10 cellular contexts compared by ENCODE assay signal in genomic region chr6:140062042-140063041, GRCh38.
A peak's percentile ranks its signal among the peaks of the same experiment; 100 is the strongest.
DNase-seq lines count a peak whose midpoint lies in the region; ATAC-seq and TF ChIP-seq lines count a peak whose summit lies in the region.
"Had no signal": no experiment of that assay in that cellular context is flagged by ENCODE, and none has a peak within 500 bp of the region (broad histone marks: within the 10 kb centered on the region; RNA-seq: fewer than 3 reads in every experiment).

No MANE protein-coding gene starts in this region.

- TF ChIP-seq CTCF in HEK293 (tag by site-specific recombination; IDR thresholded peaks at IDR 0.05) (no peak), VCaP (conservative IDR thresholded peaks at IDR 0.05) (no peak), right atrium auricular region (IDR thresholded peaks at IDR 0.05) (no peak), WTC11 (IDR thresholded peaks at IDR 0.05) (no peak)

- no peak overlapping the region for H3K27ac ChIP-seq in HEK293 (ENCODE audit: extremely low read depth, low read depth, low read length)
- H3K27ac ChIP-seq in VCaP, result peak overlapping the region; percentile 57
- peak overlapping the region; percentile 17 to 57 for H3K27ac ChIP-seq in right atrium auricular region

- H3K27me3 Mint-ChIP-seq in WTC11 (ENCODE audit: low read depth), result no peaks in the 10 kb centered on the region

- no peaks in the 10 kb centered on the region for H3K36me3 ChIP-seq in HEK293 (ENCODE audit: control insufficient read depth in 2 of 2, insufficient read depth in 1 of 2, low read length in 2 of 2)
- no peaks in the 10 kb centered on the region for H3K36me3 ChIP-seq in right atrium auricular region

- peaks cover 22% of the 10 kb centered on the region for H3K4me1 Mint-ChIP-seq in WTC11

- peaks cover 19% of the 10 kb centered on the region for H3K9me3 Mint-ChIP-seq in WTC11

- no peak overlapping the region for H3K27ac Mint-ChIP-seq in WTC11

- H3K36me3 Mint-ChIP-seq in WTC11, result peaks cover 7% of the 10 kb centered on the region

- ATAC-seq in HG03342 (IDR thresholded peaks at IDR 0.05; ENCODE audit: unreplicated experiment) (no peak), WTC11 (no peak)
- ATAC-seq: activated CD4-positive, CD25-positive, alpha-beta regulatory T cell treated with anti-CD3 and anti-CD28 coated beads, Interleukin-2, amount 50 U/mL, for 24 hours; esophagus mucosa had no signal

- H3K9me3 ChIP-seq in HEK293 (ENCODE audit: control insufficient read depth, insufficient read depth, low read depth, low read length) (no peaks in the 10 kb centered on the region), right atrium auricular region (no peaks in the 10 kb centered on the region)

- DNase-seq in right atrium auricular region (ENCODE audit: low spot score) (peak; percentile 71), stromal cell of bone marrow (ENCODE audit: low read depth) (peak; percentile 86), WTC11 (ENCODE audit: low spot score) (no peak), HuH-7 (ENCODE audit: low spot score) (no peak), NCI-H345 treated with DMSO at 0.1 percent for 48 hours (lab: John Stamatoyannopoulos, UW; ENCODE audit: unreplicated experiment) (no peak)

- no peaks in the 10 kb centered on the region for H3K27me3 ChIP-seq in right atrium auricular region

- peaks cover 7% of the 10 kb centered on the region; the same call in 1 of the 2 replicates for H3K4me1 ChIP-seq in HEK293 (ENCODE audit: control insufficient read depth, insufficient read depth, low read length)
- peaks cover 0 to 14% of the 10 kb centered on the region in 2 donors for H3K4me1 ChIP-seq in right atrium auricular region

- CTCF ChIA-PET in HEK293 (lab: Yijun Ruan, JAX) (no interaction called here), WTC11 (lab: Charles Lee) (no interaction called here)

- POLR2A ChIA-PET in HEK293 (lab: Yijun Ruan, JAX) (no interaction called here), WTC11 (lab: Charles Lee) (no interaction called here)

- no peak overlapping the region for H3K4me3 Mint-ChIP-seq in WTC11

- H3K4me3 ChIP-seq in HEK293 (ENCODE audit: low read depth, low read length) (no peak overlapping the region), right atrium auricular region (no peak overlapping the region)

TF ChIP-seq in HEK293, 187 proteins besides CTCF, POLR2A, EP300 and RAD21:
- TF ChIP-seq BCL11B (tag by site-specific recombination; IDR thresholded peaks at IDR 0.05; ENCODE audit: low read depth) (no peak), ZNF549 (tag by site-specific recombination; IDR thresholded peaks at IDR 0.05) (0 out of 2 replicates have a peak, but pooled peaks have one; percentile 12)
- TF ChIP-seq, protein P1, sequence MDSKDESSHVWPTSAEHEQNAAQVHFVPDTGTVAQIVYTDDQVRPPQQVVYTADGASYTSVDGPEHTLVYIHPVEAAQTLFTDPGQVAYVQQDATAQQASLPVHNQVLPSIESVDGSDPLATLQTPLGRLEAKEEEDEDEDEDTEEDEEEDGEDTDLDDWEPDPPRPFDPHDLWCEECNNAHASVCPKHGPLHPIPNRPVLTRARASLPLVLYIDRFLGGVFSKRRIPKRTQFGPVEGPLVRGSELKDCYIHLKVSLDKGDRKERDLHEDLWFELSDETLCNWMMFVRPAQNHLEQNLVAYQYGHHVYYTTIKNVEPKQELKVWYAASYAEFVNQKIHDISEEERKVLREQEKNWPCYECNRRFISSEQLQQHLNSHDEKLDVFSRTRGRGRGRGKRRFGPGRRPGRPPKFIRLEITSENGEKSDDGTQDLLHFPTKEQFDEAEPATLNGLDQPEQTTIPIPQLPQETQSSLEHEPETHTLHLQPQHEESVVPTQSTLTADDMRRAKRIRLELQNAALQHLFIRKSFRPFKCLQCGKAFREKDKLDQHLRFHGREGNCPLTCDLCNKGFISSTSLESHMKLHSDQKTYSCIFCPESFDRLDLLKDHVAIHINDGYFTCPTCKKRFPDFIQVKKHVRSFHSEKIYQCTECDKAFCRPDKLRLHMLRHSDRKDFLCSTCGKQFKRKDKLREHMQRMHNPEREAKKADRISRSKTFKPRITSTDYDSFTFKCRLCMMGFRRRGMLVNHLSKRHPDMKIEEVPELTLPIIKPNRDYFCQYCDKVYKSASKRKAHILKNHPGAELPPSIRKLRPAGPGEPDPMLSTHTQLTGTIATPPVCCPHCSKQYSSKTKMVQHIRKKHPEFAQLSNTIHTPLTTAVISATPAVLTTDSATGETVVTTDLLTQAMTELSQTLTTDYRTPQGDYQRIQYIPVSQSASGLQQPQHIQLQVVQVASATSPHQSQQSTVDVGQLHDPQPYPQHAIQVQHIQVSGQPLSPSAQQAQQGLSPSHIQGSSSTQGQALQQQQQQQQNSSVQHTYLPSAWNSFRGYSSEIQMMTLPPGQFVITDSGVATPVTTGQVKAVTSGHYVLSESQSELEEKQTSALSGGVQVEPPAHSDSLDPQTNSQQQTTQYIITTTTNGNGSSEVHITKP (tag by site-specific recombination; IDR thresholded peaks at IDR 0.05), result peak; percentile 43; the same call in 1 of the 2 replicates

TF ChIP-seq in WTC11, 78 proteins besides CTCF, POLR2A, EP300 and RAD21:
- TF ChIP-seq JUN (CRISPR knock-in tag; IDR thresholded peaks at IDR 0.05) (no peak), NFE2L1 (CRISPR knock-in tag; IDR thresholded peaks at IDR 0.05) (no peak), SOX15 (CRISPR knock-in tag; IDR thresholded peaks at IDR 0.05) (no peak), KAT7 (CRISPR knock-in tag; IDR thresholded peaks at IDR 0.05; ENCODE audit: borderline replicate concordance) (no peak), ATF6 (CRISPR knock-in tag; IDR thresholded peaks at IDR 0.05) (no peak), ZNF416 (CRISPR knock-in tag; IDR thresholded peaks at IDR 0.05) (no peak), PRRX2 (CRISPR knock-in tag; IDR thresholded peaks at IDR 0.05) (no peak), MYBL2 (CRISPR knock-in tag; IDR thresholded peaks at IDR 0.05) (no peak), ZNF671 (CRISPR knock-in tag; IDR thresholded peaks at IDR 0.05) (no peak), FOXP1 (CRISPR knock-in tag; IDR thresholded peaks at IDR 0.05; ENCODE audit: borderline replicate concordance) (no peak), RORB (CRISPR knock-in tag; IDR thresholded peaks at IDR 0.05) (no peak), NR1H2 (CRISPR knock-in tag; IDR thresholded peaks at IDR 0.05) (no peak), TEAD4 (CRISPR knock-in tag; IDR thresholded peaks at IDR 0.05) (no peak), ZNF396 (CRISPR knock-in tag; IDR thresholded peaks at IDR 0.05; ENCODE audit: borderline replicate concordance) (no peak), TEAD1 (CRISPR knock-in tag; IDR thresholded peaks at IDR 0.05) (no peak), ZNF219 (CRISPR knock-in tag; IDR thresholded peaks at IDR 0.05; ENCODE audit: borderline replicate concordance) (no peak)
- TF ChIP-seq, protein P2, sequence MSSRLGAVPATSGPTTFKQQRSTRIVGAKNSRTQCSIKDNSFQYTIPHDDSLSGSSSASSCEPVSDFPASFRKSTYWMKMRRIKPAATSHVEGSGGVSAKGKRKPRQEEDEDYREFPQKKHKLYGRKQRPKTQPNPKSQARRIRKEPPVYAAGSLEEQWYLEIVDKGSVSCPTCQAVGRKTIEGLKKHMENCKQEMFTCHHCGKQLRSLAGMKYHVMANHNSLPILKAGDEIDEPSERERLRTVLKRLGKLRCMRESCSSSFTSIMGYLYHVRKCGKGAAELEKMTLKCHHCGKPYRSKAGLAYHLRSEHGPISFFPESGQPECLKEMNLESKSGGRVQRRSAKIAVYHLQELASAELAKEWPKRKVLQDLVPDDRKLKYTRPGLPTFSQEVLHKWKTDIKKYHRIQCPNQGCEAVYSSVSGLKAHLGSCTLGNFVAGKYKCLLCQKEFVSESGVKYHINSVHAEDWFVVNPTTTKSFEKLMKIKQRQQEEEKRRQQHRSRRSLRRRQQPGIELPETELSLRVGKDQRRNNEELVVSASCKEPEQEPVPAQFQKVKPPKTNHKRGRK (CRISPR knock-in tag; IDR thresholded peaks at IDR 0.05; ENCODE audit: borderline replicate concordance), result no peak

Comparison
In these comparisons a context has a peak if more than half of its experiments do, and no peak if none do; other contexts are left out.
1. DNase-seq: peak in right atrium auricular region (single experiment) and stromal cell of bone marrow (single experiment); none in WTC11 (single experiment), HuH-7 (single experiment) and NCI-H345 treated with DMSO at 0.1 percent for 48 hours (single experiment).